ENCODE assay signal across 8 cellular contexts in genomic region chr6:7910654-7911344, GRCh38. TPM values are rescaled to one million over a fixed set of nuclear protein-coding genes. Genes with fewer than 3 reads are reported as not detected.
DNase-seq lines count a peak whose midpoint lies in the region; ATAC-seq, FAIRE-seq and TF ChIP-seq lines count a peak whose summit lies in the region.

Gene TXNDC5 (minus strand): TSS chr6:7910788. CDS start chr6:7910776, 12 bp downstream.

- H3K9me3 Mint-ChIP-seq in activated T-helper 2 cell treated with anti-CD3 and anti-CD28 coated beads, Interferon-gamma antibody, Interleukin-2, Interleukin-4, amounts not matched to agents 10 μg/mL and 5 μg/mL and 100 μg/mL, durations not matched to agents 14 hours and 24 hours and 36 hours = no peaks in the 10 kb centered on the region
- H3K9me3 Mint-ChIP-seq in natural killer cell = no peaks in the 10 kb centered on the region

- peak; percentile 66 for ATAC-seq in GM21367 (IDR thresholded peaks at IDR 0.05; ENCODE audit: unreplicated experiment)
- peak; percentile 86 to 89 (median 87) for ATAC-seq in natural killer cell

- H3K27me3 Mint-ChIP-seq in activated T-helper 2 cell treated with anti-CD3 and anti-CD28 coated beads, Interferon-gamma antibody, Interleukin-2, Interleukin-4, amounts not matched to agents 10 μg/mL and 5 μg/mL and 100 μg/mL, durations not matched to agents 14 hours and 24 hours and 36 hours (ENCODE audit: low read depth) = peaks cover 1% of the 10 kb centered on the region
- no peaks in the 10 kb centered on the region for H3K27me3 Mint-ChIP-seq in natural killer cell (ENCODE audit: low read depth in 2 of 2)

- no peak for TF ChIP-seq CTCF in natural killer cell (IDR thresholded peaks at IDR 0.05)

- H3K27ac Mint-ChIP-seq in activated T-helper 2 cell treated with anti-CD3 and anti-CD28 coated beads, Interferon-gamma antibody, Interleukin-2, Interleukin-4, amounts not matched to agents 10 μg/mL and 5 μg/mL and 100 μg/mL, durations not matched to agents 14 hours and 24 hours and 36 hours = peak within 1 kb of the TSS; percentile 75
- peak within 1 kb of the TSS in 1 of 2 donors; percentile 43 for H3K27ac Mint-ChIP-seq in natural killer cell

- FAIRE-seq in HTR-8/SVneo (lab: Jason Lieb, UNC) = no peak

- DNase-seq in COLO829 (ENCODE audit: low spot score) (peak; percentile 72), HTR-8/SVneo (ENCODE audit: insufficient read length, low spot score) (peak; percentile 75), RKO (ENCODE audit: low spot score) (peak; percentile 68), fibroblast of peridontal ligament (ENCODE audit: extremely low read depth) (peak; percentile 45), natural killer cell (peak; percentile 54)
- DNase-seq in activated T-helper 2 cell treated with anti-CD3 and anti-CD28 coated beads, Interferon-gamma antibody, Interleukin-2, Interleukin-4, amounts not matched to agents 10 μg/mL and 5 μg/mL and 100 μg/mL, durations not matched to agents 14 hours and 24 hours and 36 hours (ENCODE audit: low spot score) = peak; percentile 61
- DNase-seq in stimulated activated naive CD4-positive, alpha-beta T cell treated with Interleukin-2 at 50 U/mL for 16 hours (lab: John Stamatoyannopoulos, UW) = peak; percentile 57

- intact Hi-C loops in activated T-helper 2 cell treated with anti-CD3 and anti-CD28 coated beads, Interferon-gamma antibody, Interleukin-2, Interleukin-4, amounts not matched to agents 10 μg/mL and 5 μg/mL and 100 μg/mL, durations not matched to agents 14 hours and 24 hours and 36 hours (cut with micrococcal nuclease) = loop anchor here (1.0 to 10.0 kb wide), 5 partner anchors 97 to 524 kb away; partner anchors contain the start of genes BLOC1S5, EEF1E1 and SLC35B3
- intact Hi-C loops in natural killer cell (cut with micrococcal nuclease) = no loop called here

- peaks cover 12% of the 10 kb centered on the region for H3K4me1 Mint-ChIP-seq in activated T-helper 2 cell treated with anti-CD3 and anti-CD28 coated beads, Interferon-gamma antibody, Interleukin-2, Interleukin-4, amounts not matched to agents 10 μg/mL and 5 μg/mL and 100 μg/mL, durations not matched to agents 14 hours and 24 hours and 36 hours (ENCODE audit: low read depth)
- peaks cover 0 to 14% of the 10 kb centered on the region in 2 donors for H3K4me1 Mint-ChIP-seq in natural killer cell

- peak within 1 kb of the TSS; percentile 90 for H3K4me3 Mint-ChIP-seq in activated T-helper 2 cell treated with anti-CD3 and anti-CD28 coated beads, Interferon-gamma antibody, Interleukin-2, Interleukin-4, amounts not matched to agents 10 μg/mL and 5 μg/mL and 100 μg/mL, durations not matched to agents 14 hours and 24 hours and 36 hours (ENCODE audit: low read depth)
- peak within 1 kb of the TSS; percentile 79 for H3K4me3 Mint-ChIP-seq in natural killer cell

- peaks cover 9% of the 10 kb centered on the region for H3K36me3 Mint-ChIP-seq in activated T-helper 2 cell treated with anti-CD3 and anti-CD28 coated beads, Interferon-gamma antibody, Interleukin-2, Interleukin-4, amounts not matched to agents 10 μg/mL and 5 μg/mL and 100 μg/mL, durations not matched to agents 14 hours and 24 hours and 36 hours (ENCODE audit: low read depth)
- no peaks in the 10 kb centered on the region for H3K36me3 Mint-ChIP-seq in natural killer cell

RNA-seq across cellular contexts. Expression of gene TXNDC5, which starts in this region (rescaled TPM):
- total RNA-seq in activated T-helper 2 cell treated with anti-CD3 and anti-CD28 coated beads, Interferon-gamma antibody, Interleukin-2, Interleukin-4, amounts not matched to agents 10 μg/mL and 5 μg/mL and 100 μg/mL, durations not matched to agents 14 hours and 24 hours and 36 hours = 113 and 117 TPM in 2 replicates
- 100 to 1,000 TPM in 1 of 3 donors, 1 to 10 TPM in 2; 7.9 to 105 (median 9.7) TPM for total RNA-seq in natural killer cell

Comparison
In these comparisons a context has a peak if more than half of its experiments do, and no peak if none do; other contexts are left out.
1. Peak in every context shown above with its lines: DNase-seq and ATAC-seq.